Comparison of ENCODE assay signal across 8 cellular contexts in the genomic region with DNA sequence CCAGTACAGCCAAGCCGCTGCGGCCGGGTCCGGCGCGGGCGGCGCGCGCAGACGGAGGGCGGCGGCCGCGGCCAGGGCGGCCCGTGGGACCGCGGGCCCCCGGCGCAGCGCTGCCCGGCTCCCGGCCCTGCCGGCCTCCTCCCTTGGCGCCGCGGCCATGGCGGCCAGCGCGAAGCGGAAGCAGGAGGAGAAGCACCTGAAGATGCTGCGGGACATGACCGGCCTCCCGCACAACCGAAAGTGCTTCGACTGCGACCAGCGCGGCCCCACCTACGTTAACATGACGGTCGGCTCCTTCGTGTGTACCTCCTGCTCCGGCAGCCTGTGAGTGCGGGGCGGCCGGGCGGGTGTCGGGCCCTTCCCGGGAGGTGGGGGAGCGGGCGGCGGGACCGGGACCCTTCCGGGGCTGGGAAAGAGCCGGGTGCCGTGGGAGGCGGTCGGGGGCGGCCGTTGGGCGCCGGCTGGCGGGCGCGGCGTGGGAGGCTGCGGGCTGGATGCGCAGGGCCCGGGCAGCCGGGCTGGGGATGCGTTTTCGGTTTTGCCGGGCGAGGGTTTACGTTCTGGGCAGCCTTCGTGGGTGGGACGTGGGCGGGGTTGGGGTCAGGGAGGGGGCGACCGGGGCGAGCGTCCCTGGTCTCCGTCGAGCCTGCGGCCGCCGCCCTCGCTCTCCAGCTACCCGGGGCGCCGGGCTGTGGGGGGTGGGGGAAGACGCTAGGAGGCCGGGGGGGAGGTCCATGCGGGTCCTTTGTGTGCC. TPM values are rescaled to one million over a fixed set of nuclear protein-coding genes. Genes with fewer than 3 reads are reported as not detected.
A peak's percentile ranks its signal among the peaks of the same experiment; 100 is the strongest.
DNase-seq lines count a peak whose midpoint lies in the region; ATAC-seq and TF ChIP-seq lines count a peak whose summit lies in the region.

No MANE protein-coding gene starts in this region.

- intact Hi-C loops in PC-3 (cut with micrococcal nuclease) = loop anchor here (5.0 to 10.0 kb wide), 2 partner anchors 185 to 402 kb away; partner anchors contain the start of gene DAW1
- intact Hi-C loops in left cardiac atrium (cut with DNase I) = loop anchor here in 1 of 2 donors (10.0 kb wide), 1 partner anchor 68 kb away; no protein-coding TSS in a partner anchor
- intact Hi-C loops in psoas muscle (cut with DNase I) = loop anchor here (5.0 to 10.0 kb wide), 2 partner anchors 72 to 295 kb away; no protein-coding TSS in a partner anchor

- CTCF ChIA-PET in PC-3 (lab: Charles Lee) = no interaction called here

- H3K27ac Mint-ChIP-seq in activated naive CD8-positive, alpha-beta T cell = no peak overlapping the region

- H3K27ac ChIP-seq in PC-3 (ENCODE audit: low read length) = no peak overlapping the region
- H3K27ac ChIP-seq in psoas muscle = peak overlapping the region; percentile 80

- ATAC-seq in HG02763 (IDR thresholded peaks at IDR 0.05; ENCODE audit: unreplicated experiment) (peak; percentile 55), PC-3 (peak; percentile 46), left cardiac atrium (peak; percentile 82 to 84), psoas muscle (peak; percentile 40 to 84 (median 66))

- H3K4me2 ChIP-seq in PC-3 (ENCODE audit: low read length) = peak overlapping the region; percentile 61

- H3K27me3 ChIP-seq in PC-3 (ENCODE audit: low read length) (no peaks in the 10 kb centered on the region), psoas muscle (ENCODE audit: insufficient read depth in 3 of 3, low read length in 2 of 3) (no peaks in the 10 kb centered on the region)

- H3K4me1 ChIP-seq in PC-3 (ENCODE audit: insufficient read depth, low read length) = peaks cover 42% of the 10 kb centered on the region
- H3K4me1 ChIP-seq in psoas muscle = peaks cover 13% of the 10 kb centered on the region

- no peaks in the 10 kb centered on the region for H3K36me3 Mint-ChIP-seq in activated naive CD8-positive, alpha-beta T cell

- H3K9ac ChIP-seq in PC-3 (ENCODE audit: low read length) = peak overlapping the region; percentile 81

- no peaks in the 10 kb centered on the region for H3K9me2 ChIP-seq in PC-3 (replicated peaks; ENCODE audit: low read length)

- H3K79me2 ChIP-seq in PC-3 (ENCODE audit: low read length) = peaks cover 53% of the 10 kb centered on the region

- H3K4me1 Mint-ChIP-seq in activated naive CD8-positive, alpha-beta T cell (ENCODE audit: low read depth) = peaks cover 61% of the 10 kb centered on the region

- WGBS in psoas muscle, 3 donors = 0 to 1% (median 1%) methylated on average over 47 to 96 of the region's 96 CpGs

- no peaks in the 10 kb centered on the region for H3K9me3 Mint-ChIP-seq in activated naive CD8-positive, alpha-beta T cell (ENCODE audit: low read depth)

- no TSS peak for BruUV-seq in PC-3 (replicated peaks; lab: Mats Ljungman, UMichigan)

- H2AFZ ChIP-seq in PC-3 (ENCODE audit: low read length) = peak overlapping the region; percentile 59; the same call in 1 of the 2 replicates

- no peaks in the 10 kb centered on the region for H3K36me3 ChIP-seq in PC-3 (ENCODE audit: low read depth, low read length)
- H3K36me3 ChIP-seq in psoas muscle (ENCODE audit: insufficient read depth in 1 of 2, low read depth in 1 of 2) = no peaks in the 10 kb centered on the region

- H3F3A ChIP-seq in PC-3 (ENCODE audit: low read length, unreplicated experiment) = no peaks in the 10 kb centered on the region

- H3K4me3 ChIP-seq in PC-3 (ENCODE audit: low read length) = peak overlapping the region; percentile 94
- H3K4me3 ChIP-seq in psoas muscle = peak overlapping the region; percentile 91

- H3K4me3 Mint-ChIP-seq in activated naive CD8-positive, alpha-beta T cell = peak overlapping the region; percentile 96

- DNase-seq in NCI-H510A (lab: John Stamatoyannopoulos, UW) (peak; percentile 37), NCI-H510A treated with DMSO at 0.1 percent for 48 hours (lab: John Stamatoyannopoulos, UW) (no peak), PC-3 (peak; percentile 12), left cardiac atrium (peak; percentile 65), psoas muscle (peak; percentile 53 to 71), DMS153 (lab: John Stamatoyannopoulos, UW) (no peak)

- TF ChIP-seq CTCF in PC-3 (conservative IDR thresholded peaks at IDR 0.05; ENCODE audit: low read depth, low read length) (no peak), psoas muscle (IDR thresholded peaks at IDR 0.05) (no peak)

- no peaks in the 10 kb centered on the region for H3K27me3 Mint-ChIP-seq in activated naive CD8-positive, alpha-beta T cell

- POLR2A ChIA-PET in PC-3 (lab: Charles Lee; ENCODE audit: unreplicated experiment) = no interaction called here

- H3K9me3 ChIP-seq in PC-3 (ENCODE audit: low read length) = no peaks in the 10 kb centered on the region
- no peaks in the 10 kb centered on the region for H3K9me3 ChIP-seq in psoas muscle

- H4K20me1 ChIP-seq in PC-3 (ENCODE audit: low read length) = peaks cover 41% of the 10 kb centered on the region

RNA-seq across cellular contexts. Expression of gene AGFG1, which starts 0.5 kb away (rescaled TPM):
- 44.0 and 56.3 TPM in 2 replicates for total RNA-seq in PC-3 (2014; rRNA removed)
- 10 to 100 TPM; 61.4 to 78.2 TPM for total RNA-seq in left cardiac atrium
- 10 to 100 TPM; 54.9 to 68.2 (median 58.9) TPM for total RNA-seq in psoas muscle
- polyA plus RNA-seq in psoas muscle = 10 to 100 TPM; 19.0 to 41.4 (median 37.5) TPM

Comparison
In these comparisons a context has a peak if more than half of its experiments do, and no peak if none do; other contexts are left out.
1. DNase-seq: peak in NCI-H510A (single experiment), PC-3 (single experiment), left cardiac atrium (single experiment) and psoas muscle (2 of 2); none in NCI-H510A treated with DMSO at 0.1 percent for 48 hours (single experiment) and DMS153 (single experiment).
2. Peak in every context shown above with its lines, with median percentiles within 50 percentile points of each other: ATAC-seq.